ENCODE assay signal across 18 cellular contexts in genomic region chr5:85614482-85614881, GRCh38.
DNase-seq lines count a peak whose midpoint lies in the region; ATAC-seq, FAIRE-seq and TF ChIP-seq lines count a peak whose summit lies in the region.
"Had no signal": no experiment of that assay in that cellular context is flagged by ENCODE, and none has a peak within 500 bp of the region (broad histone marks: within the 10 kb centered on the region; RNA-seq: fewer than 3 reads in every experiment).

No MANE protein-coding gene starts in this region.

- H3K27me3 ChIP-seq in gastrocnemius medialis = no peaks in the 10 kb centered on the region

- H3K4me3 ChIP-seq in kidney (ENCODE audit: low read length in 2 of 2) = no peak overlapping the region
- H3K4me3 ChIP-seq in gastrocnemius medialis = no peak overlapping the region
- H3K4me3 ChIP-seq: A549, GM23338 had no signal

- no peak overlapping the region for H3K9ac ChIP-seq in kidney (ENCODE audit: low read length in 2 of 2)

- TF ChIP-seq CTCF in kidney (IDR thresholded peaks at IDR 0.05; ENCODE audit: borderline replicate concordance, extremely low read depth, insufficient read depth) (no peak), gastrocnemius medialis (IDR thresholded peaks at IDR 0.05 in 4 of 5, conservative IDR thresholded peaks at IDR 0.05 in 1 of 5) (no peak)

- intact Hi-C loops in kidney (cut with DNase I) (no loop called here), gastrocnemius medialis (cut with DNase I; ENCODE audit: low total_unique reads) (no loop called here)

- ATAC-seq in gastrocnemius medialis = no peak
- ATAC-seq: A549, GM23338 had no signal

- in situ Hi-C loops in gastrocnemius medialis (cut with MboI; ENCODE audit: low sequenced_read_pairs in 4 of 4) = no loop called here

- H3K27ac ChIP-seq in kidney (ENCODE audit: low read depth in 2 of 2, low read length in 2 of 2) = no peak overlapping the region
- H3K27ac ChIP-seq in gastrocnemius medialis = no peak overlapping the region
- H3K27ac ChIP-seq: A549, C4-2B had no signal

- TF ChIP-seq POLR2A in H54 (IDR thresholded peaks at IDR 0.05; ENCODE audit: low read depth, low read length) = no peak
- no peak for TF ChIP-seq POLR2A in gastrocnemius medialis (IDR thresholded peaks at IDR 0.05)

- H3K4me1 ChIP-seq in kidney (ENCODE audit: control insufficient read depth in 1 of 2, insufficient read depth in 1 of 2, low read depth in 1 of 2, low read length in 2 of 2) (no peaks in the 10 kb centered on the region), gastrocnemius medialis (no peaks in the 10 kb centered on the region)
- H3K4me1 ChIP-seq: A549, Caco-2 had no signal

- FAIRE-seq in H54 (lab: Jason Lieb, UNC) (peak; percentile 84), kidney (lab: Jason Lieb, UNC) (no peak)
- FAIRE-seq: A549, G401.6, GM12891, GM19239 had no signal

- H3K9me3 ChIP-seq in kidney (ENCODE audit: control insufficient read depth in 1 of 2, low read length in 2 of 2) = peaks cover 0 to 2% of the 10 kb centered on the region in 2 donors
- no peaks in the 10 kb centered on the region for H3K9me3 ChIP-seq in gastrocnemius medialis
- H3K9me3 ChIP-seq: A549, Caco-2 had no signal

- H3K36me3 ChIP-seq in kidney (ENCODE audit: control insufficient read depth in 1 of 2, insufficient read depth in 2 of 2, low read length in 2 of 2) (no peaks in the 10 kb centered on the region), gastrocnemius medialis (no peaks in the 10 kb centered on the region)

- DNase-seq in H54 (ENCODE audit: insufficient read length, low spot score) (no peak), M059J (ENCODE audit: low read depth) (peak; percentile 13), glomerular visceral epithelial cell (ENCODE audit: extremely low spot score) (peak; percentile 51), kidney (no peak), DMS153 treated with DMSO at 0.1 percent for 48 hours (lab: John Stamatoyannopoulos, UW; ENCODE audit: unreplicated experiment) (no peak), gastrocnemius medialis (no peak)
- DNase-seq: AML-193; Caco-2; CD4-positive, alpha-beta T cell; DMS153; H7; KG1 had no signal

Comparison
In these comparisons a context has a peak if more than half of its experiments do, and no peak if none do; other contexts are left out.
1. DNase-seq: peak in M059J (single experiment) and glomerular visceral epithelial cell (single experiment); none in H54 (single experiment), kidney (single experiment), DMS153 treated with DMSO at 0.1 percent for 48 hours (single experiment) and gastrocnemius medialis (0 of 2).